ENCODE assay signal across 17 cellular contexts in the genomic region with DNA sequence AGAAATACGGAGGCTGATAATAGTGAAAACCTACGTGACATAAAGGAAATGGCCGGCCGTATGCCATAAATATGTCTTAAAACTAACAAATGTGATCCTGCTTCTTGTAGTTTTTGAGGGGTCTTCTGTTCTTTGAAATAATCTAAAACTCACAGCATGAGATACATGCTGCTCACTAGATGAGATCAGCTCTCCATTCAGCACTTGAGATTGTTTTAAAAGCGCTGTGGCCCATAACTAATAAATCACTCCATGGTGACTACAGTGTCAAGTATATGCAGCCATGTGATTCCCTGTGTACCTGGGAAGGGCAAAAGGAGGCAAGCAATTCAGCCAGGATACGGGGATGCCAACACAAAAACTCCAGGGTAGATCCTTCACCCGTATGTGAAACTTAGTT.
A peak's percentile ranks its signal among the peaks of the same experiment; 100 is the strongest.
DNase-seq lines count a peak whose midpoint lies in the region; TF ChIP-seq lines count a peak whose summit lies in the region.
"Had no signal": no experiment of that assay in that cellular context is flagged by ENCODE, and none has a peak within 500 bp of the region (broad histone marks: within the 10 kb centered on the region; RNA-seq: fewer than 3 reads in every experiment).

No MANE protein-coding gene starts in this region.

- H3K4me3 ChIP-seq in ascending aorta (peak overlapping the region in 1 of 2 donors; percentile 31), mesodermal cell (ENCODE audit: extremely low read depth, insufficient read depth, low read length, poor library complexity, severe bottlenecking) (no peak overlapping the region), suprapubic skin (no peak overlapping the region), HAP-1 (no peak overlapping the region)
- H3K4me3 ChIP-seq: vagina had no signal

- no peak for TF ChIP-seq POLR2A in suprapubic skin (IDR thresholded peaks at IDR 0.05)

- in situ Hi-C loops in HAP-1 (cut with MboI; ENCODE audit: low sequenced_read_pairs), result no loop called here

- H3K36me3 ChIP-seq in ascending aorta, result no peaks in the 10 kb centered on the region
- no peaks in the 10 kb centered on the region for H3K36me3 ChIP-seq in mesodermal cell (ENCODE audit: control insufficient read depth, insufficient read depth, low read length)
- H3K36me3 ChIP-seq in suprapubic skin, result no peaks in the 10 kb centered on the region
- H3K36me3 ChIP-seq in HAP-1 (replicated peaks), result no peaks in the 10 kb centered on the region
- H3K36me3 ChIP-seq: vagina had no signal

- peak overlapping the region; percentile 37 to 62 for H3K27ac ChIP-seq in ascending aorta
- peak overlapping the region; percentile 97 for H3K27ac ChIP-seq in mesodermal cell (ENCODE audit: low read depth, low read length, severe bottlenecking)
- H3K27ac ChIP-seq in suprapubic skin, result no peak overlapping the region

- H3K4me1 ChIP-seq in ascending aorta (peaks cover 3 to 11% of the 10 kb centered on the region in 2 donors), mesodermal cell (ENCODE audit: control insufficient read depth, insufficient read depth, low read length, poor library complexity, severe bottlenecking) (peaks cover 32% of the 10 kb centered on the region), suprapubic skin (peaks cover under 1% of the 10 kb centered on the region), HAP-1 (peaks cover 14% of the 10 kb centered on the region)

- intact Hi-C loops in ascending aorta (cut with DNase I), result no loop called here

- DNase-seq in DMS53 (lab: John Stamatoyannopoulos, UW) (peak; percentile 68), NCI-H1417 treated with DMSO at 0.1 percent for 48 hours (lab: John Stamatoyannopoulos, UW) (peak; percentile 58), ascending aorta (ENCODE audit: low spot score in 2 of 2) (no peak), NCI-H82 treated with DMSO at 0.1 percent for 48 hours (lab: John Stamatoyannopoulos, UW; ENCODE audit: unreplicated experiment) (no peak), UCSD-AML1 (lab: John Stamatoyannopoulos, UW; ENCODE audit: unreplicated experiment) (no peak), suprapubic skin (ENCODE audit: low spot score in 2 of 2) (no peak), HAP-1 (ENCODE audit: low spot score in 2 of 2) (no peak)
- DNase-seq: activated CD4-positive, alpha-beta memory T cell treated with anti-CD3 and anti-CD28 coated beads for 36 hours; activated naive CD4-positive, alpha-beta T cell treated with anti-CD3 and anti-CD28 coated beads, Interleukin-2, amount 10 ng/mL, durations not matched to agents 7 days and 5 days; activated T-cell treated with anti-CD3 and anti-CD28 coated beads, Interleukin-2, amount 50 U/mL, for 1 hour; CD4-positive, alpha-beta T cell; foreskin fibroblast; H7; nucleus accumbens; RPMI8226 had no signal

- H3K27me3 ChIP-seq in ascending aorta (no peaks in the 10 kb centered on the region), suprapubic skin (no peaks in the 10 kb centered on the region), HAP-1 (ENCODE audit: low read depth) (no peaks in the 10 kb centered on the region)
- H3K27me3 ChIP-seq: vagina had no signal

- WGBS in mesodermal cell (ENCODE audit: insufficient coverage in 2 of 2), 2 experiments, result 76% methylated on average over 5 of the region's 7 CpGs; no CpG with 5 or more reads in 1 of the 2 experiments
- 88% methylated on average over 7 of the region's 7 CpGs for WGBS in suprapubic skin

- no peak for TF ChIP-seq EP300 in suprapubic skin (IDR thresholded peaks at IDR 0.05)

- no peak for TF ChIP-seq CTCF in ascending aorta (IDR thresholded peaks at IDR 0.05)
- TF ChIP-seq CTCF in suprapubic skin (IDR thresholded peaks at IDR 0.05), result no peak

- no peaks in the 10 kb centered on the region for H3K9me3 ChIP-seq in ascending aorta
- no peaks in the 10 kb centered on the region for H3K9me3 ChIP-seq in mesodermal cell (ENCODE audit: control insufficient read depth, low read length)
- no peaks in the 10 kb centered on the region for H3K9me3 ChIP-seq in suprapubic skin
- H3K9me3 ChIP-seq in HAP-1, result no peaks in the 10 kb centered on the region
- H3K9me3 ChIP-seq: vagina had no signal

Comparison
In these comparisons a context has a peak if more than half of its experiments do, and no peak if none do; other contexts are left out.
1. DNase-seq: peak in DMS53 (single experiment) and NCI-H1417 treated with DMSO at 0.1 percent for 48 hours (single experiment); none in ascending aorta (0 of 2), NCI-H82 treated with DMSO at 0.1 percent for 48 hours (single experiment), UCSD-AML1 (single experiment), suprapubic skin (0 of 2) and HAP-1 (0 of 2).